ENCODE assay signal across 25 cellular contexts in genomic region chr13:28455580-28456194, GRCh38. TPM values are rescaled to one million over a fixed set of nuclear protein-coding genes. Genes with fewer than 3 reads are reported as not detected.
A peak's percentile ranks its signal among the peaks of the same experiment; 100 is the strongest.
DNase-seq lines count a peak whose midpoint lies in the region; ATAC-seq and TF ChIP-seq lines count a peak whose summit lies in the region.
"Had no signal": no experiment of that assay in that cellular context is flagged by ENCODE, and none has a peak within 500 bp of the region (broad histone marks: within the 10 kb centered on the region; RNA-seq: fewer than 3 reads in every experiment).

No MANE protein-coding gene starts in this region.

- TF ChIP-seq CTCF in left ventricle myocardium inferior (IDR thresholded peaks at IDR 0.05; ENCODE audit: borderline replicate concordance) (no peak), upper lobe of left lung (IDR thresholded peaks at IDR 0.05) (no peak)

- intact Hi-C loops in left ventricle myocardium superior (cut with micrococcal nuclease) (no loop called here), left ventricle myocardium inferior (cut with micrococcal nuclease) (no loop called here)

- peaks cover 68% of the 10 kb centered on the region for H3K4me1 ChIP-seq in left ventricle myocardium inferior
- H3K4me1 ChIP-seq in HUES6 (ENCODE audit: control insufficient read depth, insufficient read depth, low read length), result peaks cover 28% of the 10 kb centered on the region
- H3K4me1 ChIP-seq in upper lobe of left lung, result peaks cover 0 to 9% (median 6%) of the 10 kb centered on the region in 4 donors
- H3K4me1 ChIP-seq: BLaER1, Caco-2 had no signal

- peaks cover 15% of the 10 kb centered on the region for H3K36me3 ChIP-seq in left ventricle myocardium inferior
- H3K36me3 ChIP-seq in HUES6 (ENCODE audit: control insufficient read depth, insufficient read depth, low read length), result peaks cover 52% of the 10 kb centered on the region
- peaks cover 0 to 21% (median 0%) of the 10 kb centered on the region in 4 donors for H3K36me3 ChIP-seq in upper lobe of left lung

- H3K9me3 ChIP-seq in left ventricle myocardium inferior (replicated peaks), result no peaks in the 10 kb centered on the region
- no peaks in the 10 kb centered on the region for H3K9me3 ChIP-seq in HUES6 (ENCODE audit: control insufficient read depth, insufficient read depth, low read depth, low read length)
- no peaks in the 10 kb centered on the region for H3K9me3 ChIP-seq in upper lobe of left lung
- H3K9me3 ChIP-seq: BLaER1, Caco-2 had no signal

- no peak overlapping the region for H3K9ac ChIP-seq in HUES6 (ENCODE audit: low read length)
- H3K9ac ChIP-seq: BLaER1 had no signal

- peak; percentile 58 for ATAC-seq in left ventricle myocardium superior
- no peak for ATAC-seq in GM21786 (IDR thresholded peaks at IDR 0.05; ENCODE audit: unreplicated experiment)
- no peak for ATAC-seq in upper lobe of left lung (ENCODE audit: low FRiP score in 2 of 2)

- H3K27me3 ChIP-seq in left ventricle myocardium inferior (ENCODE audit: low read depth), result no peaks in the 10 kb centered on the region
- H3K27me3 ChIP-seq in HUES6 (ENCODE audit: control insufficient read depth, insufficient read depth, low read length), result no peaks in the 10 kb centered on the region
- H3K27me3 ChIP-seq in upper lobe of left lung, result no peaks in the 10 kb centered on the region
- H3K27me3 ChIP-seq: BLaER1 had no signal

- no peak for TF ChIP-seq POLR2A in upper lobe of left lung (IDR thresholded peaks at IDR 0.05)

- 62 to 68% methylated on average over 3 of the region's 3 CpGs for WGBS in upper lobe of left lung, 2 donors

- TF ChIP-seq EP300 in upper lobe of left lung (IDR thresholded peaks at IDR 0.05), result no peak

- H3K4me3 ChIP-seq in left ventricle myocardium inferior (no peak overlapping the region), HUES6 (ENCODE audit: low read depth, low read length) (no peak overlapping the region), upper lobe of left lung (no peak overlapping the region)
- H3K4me3 ChIP-seq: BLaER1, PC-9, SK-N-MC had no signal

- no peak overlapping the region for H3K27ac ChIP-seq in left ventricle myocardium inferior (replicated peaks)
- H3K27ac ChIP-seq in HUES6 (ENCODE audit: low read depth, low read length), result peak overlapping the region; percentile 69; the same call in 1 of the 2 replicates
- H3K27ac ChIP-seq in upper lobe of left lung, result no peak overlapping the region
- H3K27ac ChIP-seq: BLaER1, PC-9, SK-N-MC had no signal

- DNase-seq in left ventricle myocardium superior, result no peak
- DNase-seq in left ventricle myocardium inferior, result no peak
- peak; percentile 30 for DNase-seq in cerebellum (ENCODE audit: low spot score)
- DNase-seq in iPS-NIHi11 (ENCODE audit: low spot score), result peak; percentile 31
- DNase-seq in NCI-H187 (lab: John Stamatoyannopoulos, UW), result no peak
- DNase-seq in upper lobe of left lung, result no peak
- DNase-seq: Caco-2; CD4-positive, alpha-beta memory T cell; DMS 273 treated with DMSO at 0.1 percent for 48 hours; DND-41; KG1; NCI-H1417; NCI-H1694 treated with DMSO at 0.1 percent for 48 hours; NCI-H2107; NCI-H2227 treated with DMSO at 0.1 percent for 48 hours; NCI-H510A; NCI-H748 treated with DMSO at 0.1 percent for 48 hours; PC-9; RPMI8226; SHP77 treated with DMSO at 0.1 percent for 48 hours; SW 1271 had no signal

RNA-seq across cellular contexts. Expression of gene FLT1, which starts 39.2 kb away (rescaled TPM):
- 46.1 TPM for total RNA-seq in left ventricle myocardium superior
- 40.7 TPM for total RNA-seq in left ventricle myocardium inferior
- 14.6 TPM for total RNA-seq in cerebellum
- total RNA-seq in upper lobe of left lung, result 10 to 100 TPM; 20.9 to 47.9 (median 25.5) TPM
- total RNA-seq: PC-9 had no signal

Comparison
In these comparisons a context has a peak if more than half of its experiments do, and no peak if none do; other contexts are left out.
1. DNase-seq: peak in cerebellum (single experiment) and iPS-NIHi11 (single experiment); none in left ventricle myocardium superior (single experiment), left ventricle myocardium inferior (single experiment), NCI-H187 (0 of 2) and upper lobe of left lung (0 of 2).